ENCODE assay signal across 8 cellular contexts in genomic region chr12:2891240-2892053, GRCh38. TPM values are rescaled to one million over a fixed set of nuclear protein-coding genes. Genes with fewer than 3 reads are reported as not detected.
DNase-seq lines count a peak whose midpoint lies in the region; ATAC-seq, FAIRE-seq and TF ChIP-seq lines count a peak whose summit lies in the region.

No MANE protein-coding gene starts in this region.

- H3K36me3 ChIP-seq in A673 (ENCODE audit: insufficient read depth, low read length, poor library complexity, severe bottlenecking) (peaks cover 26% of the 10 kb centered on the region), SK-N-SH (replicated peaks in 1 of 2; ENCODE audit: control insufficient read depth in 1 of 2, insufficient read depth in 2 of 2, low read length in 1 of 2) (peaks cover 8 to 12% of the 10 kb centered on the region in 2 experiments), kidney (ENCODE audit: control insufficient read depth in 1 of 2, insufficient read depth in 2 of 2, low read length in 2 of 2) (no peaks in the 10 kb centered on the region)

- H3K27ac ChIP-seq in A673 (ENCODE audit: low read depth, low read length, poor library complexity, severe bottlenecking) (peak overlapping the region; percentile 89), SK-N-SH (ENCODE audit: low read depth in 2 of 2, low read length in 1 of 2) (peak overlapping the region; percentile 86 to 91), kidney (ENCODE audit: low read depth in 2 of 2, low read length in 2 of 2) (peak overlapping the region; percentile 94 to 97)

- TF ChIP-seq RAD21 in SK-N-SH (IDR thresholded peaks at IDR 0.05; ENCODE audit: low read length): no peak

- 22% methylated on average over 36 of the region's 42 CpGs for WGBS in SK-N-SH (ENCODE audit: low lambda C conversion rate)

- H3K79me2 ChIP-seq in SK-N-SH (ENCODE audit: insufficient read depth): peaks cover 59% of the 10 kb centered on the region

- peak overlapping the region; percentile 92 for H3K9ac ChIP-seq in SK-N-SH
- peak overlapping the region; percentile 74 to 89 for H3K9ac ChIP-seq in kidney (ENCODE audit: low read length in 2 of 2)

- no peak for FAIRE-seq in kidney (lab: Jason Lieb, UNC)

- peak overlapping the region; percentile 93 for H3K4me2 ChIP-seq in SK-N-SH

- no peaks in the 10 kb centered on the region for H3K9me2 ChIP-seq in SK-N-SH

- peaks cover 32% of the 10 kb centered on the region for H3F3A ChIP-seq in SK-N-SH (replicated peaks; ENCODE audit: insufficient read depth)

- no peak for TF ChIP-seq CTCF in A673 (conservative IDR thresholded peaks at IDR 0.05; ENCODE audit: low read depth, low read length)
- TF ChIP-seq CTCF in SK-N-SH (IDR thresholded peaks at IDR 0.05): no peak
- TF ChIP-seq CTCF in kidney (IDR thresholded peaks at IDR 0.05; ENCODE audit: borderline replicate concordance, extremely low read depth, insufficient read depth): no peak

- POLR2A ChIA-PET in A673 (lab: Charles Lee; ENCODE audit: low non-redundant PET): no interaction called here
- POLR2A ChIA-PET in SK-N-SH (lab: Yijun Ruan, JAX): interaction anchor here (0.7 to 1.8 kb wide), 3 partner anchors 11 to 113 kb away, joined by 3 to 5 read pairs (median 4); partner anchors contain the start of genes FOXM1 and RHNO1

- ATAC-seq in GM18517 (IDR thresholded peaks at IDR 0.05; ENCODE audit: unreplicated experiment): peak; percentile 9
- ATAC-seq in HG03439 (IDR thresholded peaks at IDR 0.05; ENCODE audit: unreplicated experiment): peak; percentile 7

- H3K4me3 ChIP-seq in A673 (ENCODE audit: low read depth, low read length, poor library complexity, severe bottlenecking) (peak overlapping the region; percentile 81), SK-N-SH (ENCODE audit: low read depth in 2 of 2, low read length in 1 of 2) (peak overlapping the region; percentile 76 to 93), kidney (ENCODE audit: low read length in 2 of 2) (peak overlapping the region; percentile 81 to 90)

- BruUV-seq in A673 (replicated peaks; lab: Mats Ljungman, UMichigan): TSS peak; percentile 39

- TF ChIP-seq EP300 in SK-N-SH (IDR thresholded peaks at IDR 0.05; ENCODE audit: borderline replicate concordance in 1 of 2, low read depth in 1 of 2, low read length in 1 of 2): no peak

- CTCF ChIA-PET in A673 (lab: Charles Lee) (interaction anchor here (0.6 to 1.8 kb wide), 4 partner anchors 14 to 181 kb away, joined by 3 to 6 read pairs (median 4); partner anchors contain the start of genes FOXM1 and RHNO1), SK-N-SH (lab: Yijun Ruan, JAX) (interaction anchor here (0.7 to 1.9 kb wide), 4 partner anchors 53 to 143 kb away, joined by 3 to 5 read pairs (median 4); no protein-coding TSS in a partner anchor)

- H4K20me1 ChIP-seq in SK-N-SH (ENCODE audit: insufficient read depth): peaks cover 33% of the 10 kb centered on the region

- H3K27me3 ChIP-seq in A673 (replicated peaks; ENCODE audit: insufficient read depth, low read depth, low read length, poor library complexity) (no peaks in the 10 kb centered on the region), SK-N-SH (ENCODE audit: insufficient read depth) (no peaks in the 10 kb centered on the region)

- H3K9me3 ChIP-seq in A673 (ENCODE audit: low read depth, low read length, poor library complexity, severe bottlenecking) (no peaks in the 10 kb centered on the region), SK-N-SH (no peaks in the 10 kb centered on the region), kidney (ENCODE audit: control insufficient read depth in 1 of 2, low read length in 2 of 2) (no peaks in the 10 kb centered on the region)

- peak overlapping the region; percentile 86 for H2AFZ ChIP-seq in SK-N-SH (ENCODE audit: low read depth)

- DNase-seq in A673 (ENCODE audit: low spot score): peak; percentile 78
- peak; percentile 68 for DNase-seq in SK-N-SH
- peak; percentile 69 for DNase-seq in cerebellar cortex (ENCODE audit: low spot score)
- DNase-seq in kidney: peak; percentile 86
- DNase-seq in stimulated activated CD4-positive, alpha-beta T cell treated with anti-CD3 and anti-CD28 coated beads, Interleukin-2, amount 100 ng/mL, for 24 hours: peak; percentile 32 to 40
- no peak for DNase-seq in NCI-H1436 treated with DMSO at 0.1 percent for 48 hours (lab: John Stamatoyannopoulos, UW)

- intact Hi-C loops in A673 (cut with micrococcal nuclease; ENCODE audit: unreplicated experiment) (loop anchor here (2.0 kb wide), 1 partner anchor 19 kb away; no protein-coding TSS in a partner anchor), kidney (cut with DNase I) (no loop called here)

- H3K4me1 ChIP-seq in A673 (ENCODE audit: insufficient read depth, low read length, poor library complexity, severe bottlenecking): peaks cover 14% of the 10 kb centered on the region
- peaks cover 9 to 26% of the 10 kb centered on the region in 2 experiments; a peak in 2 of 4 replicates for H3K4me1 ChIP-seq in SK-N-SH (ENCODE audit: control insufficient read depth in 1 of 2, insufficient read depth in 2 of 2, low read depth in 1 of 2, low read length in 1 of 2)
- peaks cover 3 to 8% of the 10 kb centered on the region in 2 donors for H3K4me1 ChIP-seq in kidney (ENCODE audit: control insufficient read depth in 1 of 2, insufficient read depth in 1 of 2, low read depth in 1 of 2, low read length in 2 of 2)

TF ChIP-seq in SK-N-SH, 30 proteins besides CTCF, POLR2A, EP300 and RAD21:
- TF ChIP-seq TAF1 (IDR thresholded peaks at IDR 0.05; ENCODE audit: borderline replicate concordance, low read depth, low read length): 0 out of 2 replicates have a peak, but pooled peaks have one; percentile 12
- no peak for TF ChIP-seq SMC3 (IDR thresholded peaks at IDR 0.05; ENCODE audit: low read depth, low read length)

RNA-seq across cellular contexts. Expression of gene TULP3, which starts 0.8 kb away (rescaled TPM):
- total RNA-seq in A673 (2021) (48.1 and 55.6 TPM in 2 replicates), kidney (23.0 TPM)
- polyA plus RNA-seq in SK-N-SH (2012; rRNA removed) (22.6 and 24.0 TPM in 2 replicates), kidney (ENCODE audit: insufficient read depth, low read depth, low replicate concordance) (20.3 TPM)
- 19.2 and 19.4 TPM in 2 replicates for polyA plus RNA-seq in SK-N-SH (2012; cell fraction: cytosol; rRNA removed)
- polyA plus RNA-seq in SK-N-SH (2012; cell fraction: nucleus; rRNA removed): 31.6 and 33.6 TPM in 2 replicates

RNA-seq across cellular contexts. Expression of gene RHNO1, which starts 14.4 kb away (rescaled TPM):
- total RNA-seq in A673 (2021) (71.7 and 79.9 TPM in 2 replicates), kidney (17.2 TPM)
- polyA plus RNA-seq in SK-N-SH (2012; rRNA removed) (28.9 and 39.5 TPM in 2 replicates), kidney (ENCODE audit: insufficient read depth, low read depth, low replicate concordance) (15.9 TPM)
- polyA plus RNA-seq in SK-N-SH (2012; cell fraction: cytosol; rRNA removed): 37.0 and 39.2 TPM in 2 replicates
- 8.5 and 11.7 TPM in 2 replicates for polyA plus RNA-seq in SK-N-SH (2012; cell fraction: nucleus; rRNA removed)

RNA-seq across cellular contexts. Expression of gene FOXM1, which starts 14.5 kb away (rescaled TPM):
- total RNA-seq in A673 (2021): 198 and 200 TPM in 2 replicates
- polyA plus RNA-seq in SK-N-SH (2012; rRNA removed): 17.0 and 29.9 TPM in 2 replicates
- 18.1 and 29.2 TPM in 2 replicates for polyA plus RNA-seq in SK-N-SH (2012; cell fraction: cytosol; rRNA removed)
- 29.4 and 33.4 TPM in 2 replicates for polyA plus RNA-seq in SK-N-SH (2012; cell fraction: nucleus; rRNA removed)
- 1.3 TPM for total RNA-seq in kidney
- polyA plus RNA-seq in kidney (ENCODE audit: insufficient read depth, low read depth, low replicate concordance): 1.3 TPM

RNA-seq across cellular contexts. Expression of gene TEX52, which starts 34.6 kb away (rescaled TPM):
- 0.44 TPM in 1 of 2 replicates, not detected in the other for total RNA-seq in A673 (2021)
- polyA plus RNA-seq in SK-N-SH (2012; rRNA removed): not detected in 2 replicates
- not detected in 2 replicates for polyA plus RNA-seq in SK-N-SH (2012; cell fraction: cytosol; rRNA removed)
- not detected in 2 replicates for polyA plus RNA-seq in SK-N-SH (2012; cell fraction: nucleus; rRNA removed)
- total RNA-seq in kidney: not detected
- polyA plus RNA-seq in kidney (ENCODE audit: insufficient read depth, low read depth, low replicate concordance): not detected

RNA-seq across cellular contexts. Expression of gene NRIP2, which starts 56.6 kb away (rescaled TPM):
- total RNA-seq in A673 (2021): 0.28 and 0.39 TPM in 2 replicates
- not detected in 2 replicates for polyA plus RNA-seq in SK-N-SH (2012; rRNA removed)
- not detected in 2 replicates for polyA plus RNA-seq in SK-N-SH (2012; cell fraction: cytosol; rRNA removed)
- polyA plus RNA-seq in SK-N-SH (2012; cell fraction: nucleus; rRNA removed): 0.04 TPM in 1 of 2 replicates, not detected in the other
- 11.7 TPM for total RNA-seq in kidney
- 15.9 TPM for polyA plus RNA-seq in kidney (ENCODE audit: insufficient read depth, low read depth, low replicate concordance)

Comparison
In these comparisons a context has a peak if more than half of its experiments do, and no peak if none do; other contexts are left out.
1. RNA of gene FOXM1, which starts 14.5 kb away (total RNA-seq): 198 to 200 TPM in A673; 1.3 TPM in kidney (single experiment); every median in the first group is over 10 times any median in the second.
2. Peak in every context shown above with its lines, with median percentiles within 50 percentile points of each other: H3K27ac ChIP-seq and H3K4me3 ChIP-seq.